10 cellular contexts compared by ENCODE assay signal in the genomic region with DNA sequence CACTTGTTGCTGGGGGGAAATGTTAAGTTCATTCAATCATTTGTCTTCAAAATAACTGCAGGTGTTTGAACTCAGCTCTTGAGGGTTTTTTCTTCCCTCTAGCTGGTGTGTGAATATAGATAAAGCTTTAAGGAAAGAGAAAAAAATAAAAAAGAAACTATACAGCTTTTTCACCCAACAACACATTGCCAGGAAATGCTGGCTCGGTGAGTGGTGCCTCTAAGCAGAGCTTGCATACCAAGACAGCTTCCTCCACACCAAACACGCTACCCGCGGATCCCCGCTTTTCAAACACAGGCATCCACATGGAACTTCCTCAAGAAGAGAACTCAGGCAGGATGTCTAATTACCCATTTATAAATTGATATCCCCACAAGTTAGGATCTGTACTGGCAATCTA.
DNase-seq lines count a peak whose midpoint lies in the region; ATAC-seq, FAIRE-seq and TF ChIP-seq lines count a peak whose summit lies in the region.
"Had no signal": no experiment of that assay in that cellular context is flagged by ENCODE, and none has a peak within 500 bp of the region (broad histone marks: within the 10 kb centered on the region; RNA-seq: fewer than 3 reads in every experiment).

No MANE protein-coding gene starts in this region.

- H4K20me1 ChIP-seq in GM12878 (ENCODE audit: control insufficient read depth, insufficient read depth) = no peaks in the 10 kb centered on the region

- H3K4me2 ChIP-seq in GM12878 (ENCODE audit: control insufficient read depth, insufficient read depth) = peak overlapping the region; percentile 76

- H3K36me3 ChIP-seq in GM12878 (ENCODE audit: control insufficient read depth in 2 of 2, insufficient read depth in 2 of 2, low read length in 1 of 2) (no peaks in the 10 kb centered on the region), BE2C (no peaks in the 10 kb centered on the region)
- H3K36me3 ChIP-seq: tibial artery had no signal

- ATAC-seq in GM21360 (IDR thresholded peaks at IDR 0.05; ENCODE audit: unreplicated experiment) (peak; percentile 40), GM12878 (peak; percentile 59)

- TF ChIP-seq EP300 in GM12878 (IDR thresholded peaks at IDR 0.05; ENCODE audit: borderline replicate concordance in 1 of 2, control insufficient read depth in 1 of 2, low read depth in 2 of 2, low read length in 2 of 2) = no peak

- H3K9me3 ChIP-seq in GM12878 (replicated peaks; ENCODE audit: control insufficient read depth, insufficient read depth, low read length) = no peaks in the 10 kb centered on the region; the same call in 2 of the 3 replicates
- no peaks in the 10 kb centered on the region for H3K9me3 ChIP-seq in BE2C
- H3K9me3 ChIP-seq: tibial artery had no signal

- H3K27me3 ChIP-seq in GM12878 (replicated peaks in 1 of 2; ENCODE audit: control insufficient read depth in 2 of 2, insufficient read depth in 2 of 2, low read length in 1 of 2) (no peaks in the 10 kb centered on the region), BE2C (no peaks in the 10 kb centered on the region)
- H3K27me3 ChIP-seq: tibial artery had no signal

- CTCF ChIA-PET in GM12878 (lab: Yijun Ruan, JAX) = interaction anchor here (0.8 to 5.5 kb wide), 12 partner anchors 12 to 73 kb away, joined by 3 to 47 read pairs (median 5); no protein-coding TSS in a partner anchor

- in situ Hi-C loops in GM12878 (cut with MboI) = no loop called here

- RAD21 ChIA-PET in GM12878 (lab: Charles Lee; ENCODE audit: unreplicated experiment) = interaction anchor here (0.8 to 4.0 kb wide), 17 partner anchors 12 to 81 kb away, joined by 3 to 34 read pairs (median 7); a partner anchor contains a TSS

- no peak for TF ChIP-seq RAD21 in GM12878 (IDR thresholded peaks at IDR 0.05; ENCODE audit: insufficient read depth, low read depth, low read length)

- peak overlapping the region; percentile 35; the same call in 1 of the 2 replicates for H3K9ac ChIP-seq in GM12878 (ENCODE audit: control insufficient read depth, insufficient read depth, low read length)

- no peak for FAIRE-seq in GM12878 (lab: Jason Lieb, UNC)
- FAIRE-seq: bronchial epithelial cell had no signal

- DNase-seq in Ammon's horn (ENCODE audit: low spot score) = peak; percentile 20
- DNase-seq in Jurkat, Clone E6-1 (ENCODE audit: low read depth, low spot score) = peak; percentile 92
- DNase-seq in GM12878 (ENCODE audit: low read depth, low spot score) = no peak
- no peak for DNase-seq in AG20443 (ENCODE audit: low spot score)
- no peak for DNase-seq in GOT3 (lab: John Stamatoyannopoulos, UW)
- DNase-seq in foreskin fibroblast = no peak
- DNase-seq in BE2C = no peak

- POLR2A ChIA-PET in GM12878 (lab: Charles Lee) = interaction anchor here (1.3 to 6.0 kb wide), 6 partner anchors 11 to 48 kb away, joined by 4 to 65 read pairs (median 13); no protein-coding TSS in a partner anchor

- TF ChIP-seq POLR2A in GM12878 (IDR thresholded peaks at IDR 0.05; ENCODE audit: low read depth, low read length) = 0 out of 2 replicates have a peak, but pooled peaks have one; percentile 37

- no peak for TF ChIP-seq CTCF in GM12878 (IDR thresholded peaks at IDR 0.05 in 2 of 3, conservative IDR thresholded peaks at IDR 0.05 in 1 of 3; ENCODE audit: control insufficient read depth in 2 of 3, extremely low read depth in 1 of 3, insufficient read depth in 1 of 3, low read depth in 3 of 3, low read length in 3 of 3)
- TF ChIP-seq CTCF in foreskin fibroblast (IDR thresholded peaks at IDR 0.05; ENCODE audit: low read depth, low read length) = no peak
- no peak for TF ChIP-seq CTCF in BE2C (IDR thresholded peaks at IDR 0.05; ENCODE audit: low read depth, low read length)

- WGBS in GM12878 (ENCODE audit: insufficient coverage, insufficient replicate concordance, low lambda C conversion rate, missing lambda C conversion rate) = 18% methylated on average over 5 of the region's 5 CpGs

- intact Hi-C loops in GM12878 (cut with micrococcal nuclease; ENCODE audit: unreplicated experiment) = no loop called here

- H3K4me3 ChIP-seq in Jurkat, Clone E6-1 (ENCODE audit: low read length) = peak overlapping the region; percentile 8
- no peak overlapping the region for H3K4me3 ChIP-seq in GM12878
- H3K4me3 ChIP-seq in foreskin fibroblast (ENCODE audit: low read depth in 1 of 2, low read length in 2 of 2) = no peak overlapping the region
- H3K4me3 ChIP-seq in BE2C (ENCODE audit: low read depth, low read length) = no peak overlapping the region
- H3K4me3 ChIP-seq: tibial artery had no signal

- BruUV-seq in GM12878 (replicated peaks; lab: Mats Ljungman, UMichigan) = no TSS peak

- peaks cover 36% of the 10 kb centered on the region for H3K4me1 ChIP-seq in GM12878 (ENCODE audit: control insufficient read depth, insufficient read depth, low read length)
- no peaks in the 10 kb centered on the region for H3K4me1 ChIP-seq in BE2C

- no peaks in the 10 kb centered on the region for H3K79me2 ChIP-seq in GM12878 (ENCODE audit: control insufficient read depth, insufficient read depth, low read length)

- peak overlapping the region; percentile 63 for H3K27ac ChIP-seq in GM12878 (ENCODE audit: control insufficient read depth, insufficient read depth)
- H3K27ac ChIP-seq: tibial artery had no signal

- SMC1A ChIA-PET in GM12878 (lab: Charles Lee; ENCODE audit: uncharacterized antibody, unreplicated experiment) = interaction anchor here (0.8 to 10.9 kb wide), 26 partner anchors 9 to 183 kb away, joined by 3 to 138 read pairs (median 8); no protein-coding TSS in a partner anchor

- peak overlapping the region; percentile 79 for H2AFZ ChIP-seq in GM12878 (ENCODE audit: control insufficient read depth, low read depth, low read length)

TF ChIP-seq in GM12878, 131 proteins besides CTCF, POLR2A, EP300 and RAD21 (continues in another document):
- peak; percentile 88 for TF ChIP-seq RFX5 (IDR thresholded peaks at IDR 0.05; ENCODE audit: low read depth, low read length)
- TF ChIP-seq IKZF2 (IDR thresholded peaks at IDR 0.05) = no peak
- no peak for TF ChIP-seq BCL11A (IDR thresholded peaks at IDR 0.05; ENCODE audit: low read depth, low read length)
- no peak for TF ChIP-seq SP1 (IDR thresholded peaks at IDR 0.05; ENCODE audit: low read depth, low read length)
- no peak for TF ChIP-seq JUNB (IDR thresholded peaks at IDR 0.05)
- no peak for TF ChIP-seq STAT1 (conservative IDR thresholded peaks at IDR 0.05)
- TF ChIP-seq, protein P1, sequence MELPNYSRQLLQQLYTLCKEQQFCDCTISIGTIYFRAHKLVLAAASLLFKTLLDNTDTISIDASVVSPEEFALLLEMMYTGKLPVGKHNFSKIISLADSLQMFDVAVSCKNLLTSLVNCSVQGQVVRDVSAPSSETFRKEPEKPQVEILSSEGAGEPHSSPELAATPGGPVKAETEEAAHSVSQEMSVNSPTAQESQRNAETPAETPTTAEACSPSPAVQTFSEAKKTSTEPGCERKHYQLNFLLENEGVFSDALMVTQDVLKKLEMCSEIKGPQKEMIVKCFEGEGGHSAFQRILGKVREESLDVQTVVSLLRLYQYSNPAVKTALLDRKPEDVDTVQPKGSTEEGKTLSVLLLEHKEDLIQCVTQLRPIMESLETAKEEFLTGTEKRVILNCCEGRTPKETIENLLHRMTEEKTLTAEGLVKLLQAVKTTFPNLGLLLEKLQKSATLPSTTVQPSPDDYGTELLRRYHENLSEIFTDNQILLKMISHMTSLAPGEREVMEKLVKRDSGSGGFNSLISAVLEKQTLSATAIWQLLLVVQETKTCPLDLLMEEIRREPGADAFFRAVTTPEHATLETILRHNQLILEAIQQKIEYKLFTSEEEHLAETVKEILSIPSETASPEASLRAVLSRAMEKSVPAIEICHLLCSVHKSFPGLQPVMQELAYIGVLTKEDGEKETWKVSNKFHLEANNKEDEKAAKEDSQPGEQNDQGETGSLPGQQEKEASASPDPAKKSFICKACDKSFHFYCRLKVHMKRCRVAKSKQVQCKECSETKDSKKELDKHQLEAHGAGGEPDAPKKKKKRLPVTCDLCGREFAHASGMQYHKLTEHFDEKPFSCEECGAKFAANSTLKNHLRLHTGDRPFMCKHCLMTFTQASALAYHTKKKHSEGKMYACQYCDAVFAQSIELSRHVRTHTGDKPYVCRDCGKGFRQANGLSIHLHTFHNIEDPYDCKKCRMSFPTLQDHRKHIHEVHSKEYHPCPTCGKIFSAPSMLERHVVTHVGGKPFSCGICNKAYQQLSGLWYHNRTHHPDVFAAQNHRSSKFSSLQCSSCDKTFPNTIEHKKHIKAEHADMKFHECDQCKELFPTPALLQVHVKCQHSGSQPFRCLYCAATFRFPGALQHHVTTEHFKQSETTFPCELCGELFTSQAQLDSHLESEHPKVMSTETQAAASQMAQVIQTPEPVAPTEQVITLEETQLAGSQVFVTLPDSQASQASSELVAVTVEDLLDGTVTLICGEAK (IDR thresholded peaks at IDR 0.05; ENCODE audit: borderline replicate concordance) = peak; percentile 86
- peak; percentile 53; the same call in 1 of the 2 replicates for TF ChIP-seq CREB1 (IDR thresholded peaks at IDR 0.05; ENCODE audit: low read depth)
- peak; percentile 61; the same call in 1 of the 2 replicates for TF ChIP-seq ZNF384 (IDR thresholded peaks at IDR 0.05; ENCODE audit: borderline replicate concordance, low read depth, low read length)

Comparison
In these comparisons a context has a peak if more than half of its experiments do, and no peak if none do; other contexts are left out.
1. DNase-seq: peak in Ammon's horn (single experiment) and Jurkat, Clone E6-1 (single experiment); none in GM12878 (single experiment), AG20443 (single experiment), GOT3 (single experiment), foreskin fibroblast (0 of 2) and BE2C (single experiment).